In the genomic region with DNA sequence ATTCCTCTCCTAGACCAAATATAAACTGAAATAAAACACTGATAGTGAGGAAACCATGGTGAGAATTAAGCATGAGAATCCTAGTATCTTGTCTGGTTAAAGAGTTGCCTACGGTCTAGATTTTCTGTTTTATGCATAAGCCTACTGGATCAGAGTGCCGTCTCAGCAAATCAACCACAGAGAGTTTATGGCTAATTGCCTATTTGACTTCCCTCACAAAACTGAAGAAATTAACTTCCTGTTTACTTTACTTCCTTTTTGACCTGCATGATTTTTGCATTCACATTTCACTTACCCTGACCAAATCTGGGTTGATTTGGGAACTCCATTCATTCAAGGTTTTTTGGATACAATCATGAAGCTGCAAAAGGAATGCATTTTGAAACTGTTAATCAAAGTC, we compare ENCODE assay signal across 10 cellular contexts. TPM values are rescaled to one million over a fixed set of nuclear protein-coding genes. Genes with fewer than 3 reads are reported as not detected.
DNase-seq lines count a peak whose midpoint lies in the region; ATAC-seq and TF ChIP-seq lines count a peak whose summit lies in the region.
"Had no signal": no experiment of that assay in that cellular context is flagged by ENCODE, and none has a peak within 500 bp of the region (broad histone marks: within the 10 kb centered on the region; RNA-seq: fewer than 3 reads in every experiment).

No MANE protein-coding gene starts in this region.

- peak; percentile 21 for DNase-seq in GM10248 (ENCODE audit: extremely low spot score)
- DNase-seq in Karpas-422: peak; percentile 51
- DNase-seq in mucosa of descending colon: peak in 1 of 3 donors; percentile 17
- no peak for DNase-seq in mesenchymal stem cell
- DNase-seq in activated naive CD4-positive, alpha-beta T cell treated with Interleukin-2 at 50 U/mL for 16 hours: no peak
- DNase-seq: NCI-H187; stimulated activated naive CD4-positive, alpha-beta T cell had no signal

- no peaks in the 10 kb centered on the region for H4K20me1 ChIP-seq in Karpas-422 (ENCODE audit: insufficient read depth, low read depth, low read length)

- no peak overlapping the region for H3K14ac ChIP-seq in mesenchymal stem cell (ENCODE audit: low read length in 2 of 2)

- H3K36me3 ChIP-seq in Karpas-422 (ENCODE audit: insufficient read depth, low read length) (peaks cover 8% of the 10 kb centered on the region; the same call in 1 of the 2 replicates), mucosa of descending colon (ENCODE audit: low read depth) (no peaks in the 10 kb centered on the region), mesenchymal stem cell (ENCODE audit: control insufficient read depth in 1 of 2, insufficient read depth in 2 of 2, low read depth in 1 of 2, low read length in 2 of 2) (peaks cover 0 to 28% of the 10 kb centered on the region in 2 experiments)

- TF ChIP-seq CTCF in GM10248 (IDR thresholded peaks at IDR 0.05; ENCODE audit: control extremely low read depth, extremely low read depth, low read depth, missing control alignments): no peak
- no peak for TF ChIP-seq CTCF in VCaP (conservative IDR thresholded peaks at IDR 0.05)
- no peak for TF ChIP-seq CTCF in mucosa of descending colon (IDR thresholded peaks at IDR 0.05)

- H3K79me1 ChIP-seq in mesenchymal stem cell (replicated peaks; ENCODE audit: low read length, poor library complexity, severe bottlenecking): peaks cover 11% of the 10 kb centered on the region

- H4K91ac ChIP-seq in mesenchymal stem cell (ENCODE audit: low read length): no peak overlapping the region

- H3K27me3 ChIP-seq in Karpas-422 (ENCODE audit: low read length): no peaks in the 10 kb centered on the region
- no peaks in the 10 kb centered on the region for H3K27me3 ChIP-seq in mesenchymal stem cell (ENCODE audit: control insufficient read depth in 1 of 2, insufficient read depth in 1 of 2, low read length in 2 of 2)

- no peaks in the 10 kb centered on the region for H3K9me2 ChIP-seq in Karpas-422 (replicated peaks; ENCODE audit: insufficient read depth, low read length)

- ATAC-seq in mucosa of descending colon (peak; percentile 37), HG03095 (IDR thresholded peaks at IDR 0.05; ENCODE audit: unreplicated experiment) (no peak), GM21619 (IDR thresholded peaks at IDR 0.05; ENCODE audit: unreplicated experiment) (no peak)

- H3K9ac ChIP-seq in Karpas-422 (ENCODE audit: low read length): no peak overlapping the region
- no peak overlapping the region for H3K9ac ChIP-seq in mesenchymal stem cell (ENCODE audit: low read length)

- CTCF ChIA-PET in GM10248 (lab: Yijun Ruan, JAX): no interaction called here

- no peak overlapping the region for H3K18ac ChIP-seq in mesenchymal stem cell (ENCODE audit: low read depth in 1 of 2, low read length in 2 of 2)

- no peak overlapping the region for H2AK5ac ChIP-seq in mesenchymal stem cell (ENCODE audit: low read length, severe bottlenecking)

- no peak overlapping the region for H3K23ac ChIP-seq in mesenchymal stem cell (ENCODE audit: low read length in 2 of 2)

- no peak overlapping the region for H3K4me3 ChIP-seq in Karpas-422 (ENCODE audit: low read length)
- no peak overlapping the region for H3K4me3 ChIP-seq in mucosa of descending colon
- no peak overlapping the region for H3K4me3 ChIP-seq in mesenchymal stem cell (ENCODE audit: insufficient read depth in 1 of 2, low read depth in 1 of 2, low read length in 2 of 2)

- POLR2A ChIA-PET in GM10248 (lab: Yijun Ruan, JAX): no interaction called here

- intact Hi-C loops in mucosa of descending colon (cut with DNase I, micrococcal nuclease): no loop called here

- peaks cover 43% of the 10 kb centered on the region for H3K4me1 ChIP-seq in Karpas-422 (ENCODE audit: low read length)
- H3K4me1 ChIP-seq in mucosa of descending colon (ENCODE audit: low read depth): peaks cover 15% of the 10 kb centered on the region
- peaks cover 3% of the 10 kb centered on the region for H3K4me1 ChIP-seq in mesenchymal stem cell (ENCODE audit: control insufficient read depth, insufficient read depth, low read depth, low read length)

- H3K4ac ChIP-seq in mesenchymal stem cell (ENCODE audit: low read depth in 1 of 2, low read length in 2 of 2): no peak overlapping the region

- no peak overlapping the region for H2BK120ac ChIP-seq in mesenchymal stem cell (ENCODE audit: low read depth, low read length)

- H2AFZ ChIP-seq in Karpas-422 (ENCODE audit: low read length) (0 out of 2 replicates have a peak overlapping the region, but pooled peaks have one; percentile 6), mesenchymal stem cell (ENCODE audit: low read depth, low read length) (no peak overlapping the region)

- H2BK15ac ChIP-seq in mesenchymal stem cell (ENCODE audit: low read depth, poor library complexity, severe bottlenecking): no peak overlapping the region

- H3K79me2 ChIP-seq in Karpas-422 (ENCODE audit: low read length): peaks cover 74% of the 10 kb centered on the region

- H3K4me2 ChIP-seq in Karpas-422 (ENCODE audit: low read depth, low read length, poor library complexity, severe bottlenecking) (peak overlapping the region; percentile 12), mesenchymal stem cell (ENCODE audit: low read length, poor library complexity, severe bottlenecking) (no peak overlapping the region)

- H3K9me3 ChIP-seq in Karpas-422 (ENCODE audit: low read length): no peaks in the 10 kb centered on the region
- no peaks in the 10 kb centered on the region for H3K9me3 ChIP-seq in mucosa of descending colon
- H3K9me3 ChIP-seq in mesenchymal stem cell (ENCODE audit: control insufficient read depth, low read length): no peaks in the 10 kb centered on the region

- H3K27ac ChIP-seq in Karpas-422 (ENCODE audit: low read length) (peak overlapping the region; percentile 12; the same call in 1 of the 2 replicates), VCaP (peak overlapping the region; percentile 28), mesenchymal stem cell (ENCODE audit: low read length, poor library complexity, severe bottlenecking) (no peak overlapping the region)

- no peak overlapping the region for H4K8ac ChIP-seq in mesenchymal stem cell (ENCODE audit: low read length)

- no peak overlapping the region for H2BK5ac ChIP-seq in mesenchymal stem cell (ENCODE audit: low read depth, low read length, poor library complexity, severe bottlenecking)

- no peak overlapping the region for H2BK12ac ChIP-seq in mesenchymal stem cell (ENCODE audit: low read length in 2 of 2)

- 66% methylated on average over 2 of the region's 2 CpGs for WGBS in mesenchymal stem cell

RNA-seq across cellular contexts. Expression of a gene that starts 5.0 kb away (rescaled TPM):
- 8.2 and 11.5 TPM in 2 replicates for total RNA-seq in Karpas-422 (2014; rRNA removed; shearing (Covaris generic); ENCODE audit: low replicate concordance)
- total RNA-seq in mucosa of descending colon: 10 to 100 TPM; 10.2 to 15.3 (median 15.0) TPM
- 10.0 TPM for polyA plus RNA-seq in mesenchymal stem cell (2013, experiment 1 of 2)
- polyA plus RNA-seq in mesenchymal stem cell (2013, experiment 2 of 2): 10.3 TPM

RNA-seq across cellular contexts. Expression of a gene that starts 25.2 kb away (rescaled TPM):
- 25.8 and 61.9 TPM in 2 replicates for total RNA-seq in Karpas-422 (2014; rRNA removed; shearing (Covaris generic); ENCODE audit: low replicate concordance)
- 10 to 100 TPM; 29.0 to 52.7 (median 29.5) TPM for total RNA-seq in mucosa of descending colon
- polyA plus RNA-seq in mesenchymal stem cell (2013, experiment 1 of 2): 56.4 TPM
- polyA plus RNA-seq in mesenchymal stem cell (2013, experiment 2 of 2): 56.9 TPM

Comparison
In these comparisons a context has a peak if more than half of its experiments do, and no peak if none do; other contexts are left out.
1. DNase-seq: peak in GM10248 (single experiment) and Karpas-422 (single experiment); none in mesenchymal stem cell (single experiment) and activated naive CD4-positive, alpha-beta T cell treated with Interleukin-2 at 50 U/mL for 16 hours (single experiment).